Comparison of ENCODE assay signal across 1 cellular context in the genomic region with DNA sequence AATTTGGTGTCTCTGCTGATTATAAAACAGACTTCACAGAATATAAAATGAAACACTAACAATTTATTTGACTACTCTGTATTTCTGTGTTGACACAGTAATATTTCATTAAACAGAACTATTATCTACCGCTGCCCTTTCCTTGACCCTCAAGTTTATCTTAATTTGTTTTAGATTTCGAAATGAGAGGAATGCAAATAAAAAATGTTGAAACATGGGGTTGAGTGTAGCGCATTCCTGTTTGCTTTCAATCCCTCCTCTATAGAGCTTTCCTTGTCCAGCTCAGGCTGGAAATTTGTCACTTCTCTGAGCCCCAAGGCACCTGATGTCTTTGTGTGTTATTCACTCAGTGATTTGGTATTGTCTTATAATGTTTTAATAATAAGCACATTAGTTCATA.
TF ChIP-seq lines count a peak whose summit lies in the region.

No MANE protein-coding gene starts in this region.

TF ChIP-seq in HepG2, 621 proteins besides CTCF, POLR2A, EP300 and RAD21 (continued from another document and continues in another):
- TF ChIP-seq CHD2 (IDR thresholded peaks at IDR 0.05; ENCODE audit: low read depth, low read length): no peak
- TF ChIP-seq, protein P1, sequence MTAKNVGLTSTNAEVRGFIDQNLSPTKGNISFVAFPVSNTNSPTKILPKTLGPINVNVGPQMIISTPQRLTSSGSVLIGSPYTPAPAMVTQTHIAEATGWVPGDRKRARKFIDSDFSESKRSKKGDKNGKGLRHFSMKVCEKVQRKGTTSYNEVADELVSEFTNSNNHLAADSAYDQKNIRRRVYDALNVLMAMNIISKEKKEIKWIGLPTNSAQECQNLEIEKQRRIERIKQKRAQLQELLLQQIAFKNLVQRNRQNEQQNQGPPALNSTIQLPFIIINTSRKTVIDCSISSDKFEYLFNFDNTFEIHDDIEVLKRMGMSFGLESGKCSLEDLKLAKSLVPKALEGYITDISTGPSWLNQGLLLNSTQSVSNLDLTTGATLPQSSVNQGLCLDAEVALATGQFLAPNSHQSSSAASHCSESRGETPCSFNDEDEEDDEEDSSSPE (CRISPR knock-in tag; IDR thresholded peaks at IDR 0.05): peak; percentile 49; the same call in 1 of the 2 replicates
- peak; percentile 81 for TF ChIP-seq PITX1 (CRISPR knock-in tag; IDR thresholded peaks at IDR 0.05)
- TF ChIP-seq HOXA9 (CRISPR knock-in tag; IDR thresholded peaks at IDR 0.05; ENCODE audit: borderline replicate concordance): no peak
- TF ChIP-seq ARID2 (CRISPR knock-in tag; IDR thresholded peaks at IDR 0.05; ENCODE audit: borderline replicate concordance): peak; percentile 77; the same call in 1 of the 2 replicates
- no peak for TF ChIP-seq PLRG1 (conservative IDR thresholded peaks at IDR 0.05)
- TF ChIP-seq ZNF282 (IDR thresholded peaks at IDR 0.05; ENCODE audit: partially characterized antibody): no peak
- TF ChIP-seq, protein P2, sequence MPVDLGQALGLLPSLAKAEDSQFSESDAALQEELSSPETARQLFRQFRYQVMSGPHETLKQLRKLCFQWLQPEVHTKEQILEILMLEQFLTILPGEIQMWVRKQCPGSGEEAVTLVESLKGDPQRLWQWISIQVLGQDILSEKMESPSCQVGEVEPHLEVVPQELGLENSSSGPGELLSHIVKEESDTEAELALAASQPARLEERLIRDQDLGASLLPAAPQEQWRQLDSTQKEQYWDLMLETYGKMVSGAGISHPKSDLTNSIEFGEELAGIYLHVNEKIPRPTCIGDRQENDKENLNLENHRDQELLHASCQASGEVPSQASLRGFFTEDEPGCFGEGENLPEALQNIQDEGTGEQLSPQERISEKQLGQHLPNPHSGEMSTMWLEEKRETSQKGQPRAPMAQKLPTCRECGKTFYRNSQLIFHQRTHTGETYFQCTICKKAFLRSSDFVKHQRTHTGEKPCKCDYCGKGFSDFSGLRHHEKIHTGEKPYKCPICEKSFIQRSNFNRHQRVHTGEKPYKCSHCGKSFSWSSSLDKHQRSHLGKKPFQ (CRISPR knock-in tag; IDR thresholded peaks at IDR 0.05; ENCODE audit: insufficient replicate concordance): no peak
- TF ChIP-seq, protein P3, sequence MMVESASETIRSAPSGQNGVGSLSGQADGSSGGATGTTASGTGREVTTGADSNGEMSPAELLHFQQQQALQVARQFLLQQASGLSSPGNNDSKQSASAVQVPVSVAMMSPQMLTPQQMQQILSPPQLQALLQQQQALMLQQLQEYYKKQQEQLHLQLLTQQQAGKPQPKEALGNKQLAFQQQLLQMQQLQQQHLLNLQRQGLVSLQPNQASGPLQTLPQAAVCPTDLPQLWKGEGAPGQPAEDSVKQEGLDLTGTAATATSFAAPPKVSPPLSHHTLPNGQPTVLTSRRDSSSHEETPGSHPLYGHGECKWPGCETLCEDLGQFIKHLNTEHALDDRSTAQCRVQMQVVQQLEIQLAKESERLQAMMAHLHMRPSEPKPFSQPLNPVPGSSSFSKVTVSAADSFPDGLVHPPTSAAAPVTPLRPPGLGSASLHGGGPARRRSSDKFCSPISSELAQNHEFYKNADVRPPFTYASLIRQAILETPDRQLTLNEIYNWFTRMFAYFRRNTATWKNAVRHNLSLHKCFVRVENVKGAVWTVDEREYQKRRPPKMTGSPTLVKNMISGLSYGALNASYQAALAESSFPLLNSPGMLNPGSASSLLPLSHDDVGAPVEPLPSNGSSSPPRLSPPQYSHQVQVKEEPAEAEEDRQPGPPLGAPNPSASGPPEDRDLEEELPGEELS (CRISPR knock-in tag; IDR thresholded peaks at IDR 0.05): peak; percentile 92
- TF ChIP-seq CCDC6 (CRISPR knock-in tag; IDR thresholded peaks at IDR 0.05): no peak
- TF ChIP-seq, protein P4, sequence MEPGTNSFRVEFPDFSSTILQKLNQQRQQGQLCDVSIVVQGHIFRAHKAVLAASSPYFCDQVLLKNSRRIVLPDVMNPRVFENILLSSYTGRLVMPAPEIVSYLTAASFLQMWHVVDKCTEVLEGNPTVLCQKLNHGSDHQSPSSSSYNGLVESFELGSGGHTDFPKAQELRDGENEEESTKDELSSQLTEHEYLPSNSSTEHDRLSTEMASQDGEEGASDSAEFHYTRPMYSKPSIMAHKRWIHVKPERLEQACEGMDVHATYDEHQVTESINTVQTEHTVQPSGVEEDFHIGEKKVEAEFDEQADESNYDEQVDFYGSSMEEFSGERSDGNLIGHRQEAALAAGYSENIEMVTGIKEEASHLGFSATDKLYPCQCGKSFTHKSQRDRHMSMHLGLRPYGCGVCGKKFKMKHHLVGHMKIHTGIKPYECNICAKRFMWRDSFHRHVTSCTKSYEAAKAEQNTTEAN (CRISPR knock-in tag; conservative IDR thresholded peaks at IDR 0.05): no peak; the same call in 1 of the 2 replicates
- TF ChIP-seq SCMH1 (CRISPR knock-in tag; IDR thresholded peaks at IDR 0.05; ENCODE audit: borderline replicate concordance): no peak
- TF ChIP-seq, protein P5, sequence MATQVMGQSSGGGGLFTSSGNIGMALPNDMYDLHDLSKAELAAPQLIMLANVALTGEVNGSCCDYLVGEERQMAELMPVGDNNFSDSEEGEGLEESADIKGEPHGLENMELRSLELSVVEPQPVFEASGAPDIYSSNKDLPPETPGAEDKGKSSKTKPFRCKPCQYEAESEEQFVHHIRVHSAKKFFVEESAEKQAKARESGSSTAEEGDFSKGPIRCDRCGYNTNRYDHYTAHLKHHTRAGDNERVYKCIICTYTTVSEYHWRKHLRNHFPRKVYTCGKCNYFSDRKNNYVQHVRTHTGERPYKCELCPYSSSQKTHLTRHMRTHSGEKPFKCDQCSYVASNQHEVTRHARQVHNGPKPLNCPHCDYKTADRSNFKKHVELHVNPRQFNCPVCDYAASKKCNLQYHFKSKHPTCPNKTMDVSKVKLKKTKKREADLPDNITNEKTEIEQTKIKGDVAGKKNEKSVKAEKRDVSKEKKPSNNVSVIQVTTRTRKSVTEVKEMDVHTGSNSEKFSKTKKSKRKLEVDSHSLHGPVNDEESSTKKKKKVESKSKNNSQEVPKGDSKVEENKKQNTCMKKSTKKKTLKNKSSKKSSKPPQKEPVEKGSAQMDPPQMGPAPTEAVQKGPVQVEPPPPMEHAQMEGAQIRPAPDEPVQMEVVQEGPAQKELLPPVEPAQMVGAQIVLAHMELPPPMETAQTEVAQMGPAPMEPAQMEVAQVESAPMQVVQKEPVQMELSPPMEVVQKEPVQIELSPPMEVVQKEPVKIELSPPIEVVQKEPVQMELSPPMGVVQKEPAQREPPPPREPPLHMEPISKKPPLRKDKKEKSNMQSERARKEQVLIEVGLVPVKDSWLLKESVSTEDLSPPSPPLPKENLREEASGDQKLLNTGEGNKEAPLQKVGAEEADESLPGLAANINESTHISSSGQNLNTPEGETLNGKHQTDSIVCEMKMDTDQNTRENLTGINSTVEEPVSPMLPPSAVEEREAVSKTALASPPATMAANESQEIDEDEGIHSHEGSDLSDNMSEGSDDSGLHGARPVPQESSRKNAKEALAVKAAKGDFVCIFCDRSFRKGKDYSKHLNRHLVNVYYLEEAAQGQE (IDR thresholded peaks at IDR 0.05; ENCODE audit: borderline replicate concordance in 1 of 2, low read depth in 1 of 2, low read length in 2 of 2): peak in 1 of 2 experiments; percentile 81; a peak in 1 of 4 replicates
- TF ChIP-seq AKAP8 (CRISPR knock-in tag; IDR thresholded peaks at IDR 0.05): no peak
- TF ChIP-seq, protein P6, sequence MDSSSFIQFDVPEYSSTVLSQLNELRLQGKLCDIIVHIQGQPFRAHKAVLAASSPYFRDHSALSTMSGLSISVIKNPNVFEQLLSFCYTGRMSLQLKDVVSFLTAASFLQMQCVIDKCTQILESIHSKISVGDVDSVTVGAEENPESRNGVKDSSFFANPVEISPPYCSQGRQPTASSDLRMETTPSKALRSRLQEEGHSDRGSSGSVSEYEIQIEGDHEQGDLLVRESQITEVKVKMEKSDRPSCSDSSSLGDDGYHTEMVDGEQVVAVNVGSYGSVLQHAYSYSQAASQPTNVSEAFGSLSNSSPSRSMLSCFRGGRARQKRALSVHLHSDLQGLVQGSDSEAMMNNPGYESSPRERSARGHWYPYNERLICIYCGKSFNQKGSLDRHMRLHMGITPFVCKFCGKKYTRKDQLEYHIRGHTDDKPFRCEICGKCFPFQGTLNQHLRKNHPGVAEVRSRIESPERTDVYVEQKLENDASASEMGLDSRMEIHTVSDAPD (CRISPR knock-in tag; IDR thresholded peaks at IDR 0.05): peak; percentile 66; the same call in 1 of the 2 replicates
- no peak for TF ChIP-seq RELA (CRISPR knock-in tag; IDR thresholded peaks at IDR 0.05)
- TF ChIP-seq HDAC2 (CRISPR knock-in tag; IDR thresholded peaks at IDR 0.05): peak; percentile 99
- no peak for TF ChIP-seq ARNT2 (CRISPR knock-in tag; IDR thresholded peaks at IDR 0.05; ENCODE audit: low read depth)
- TF ChIP-seq SAFB2 (CRISPR knock-in tag; IDR thresholded peaks at IDR 0.05; ENCODE audit: borderline replicate concordance, low read depth): no peak
- TF ChIP-seq, protein P7, sequence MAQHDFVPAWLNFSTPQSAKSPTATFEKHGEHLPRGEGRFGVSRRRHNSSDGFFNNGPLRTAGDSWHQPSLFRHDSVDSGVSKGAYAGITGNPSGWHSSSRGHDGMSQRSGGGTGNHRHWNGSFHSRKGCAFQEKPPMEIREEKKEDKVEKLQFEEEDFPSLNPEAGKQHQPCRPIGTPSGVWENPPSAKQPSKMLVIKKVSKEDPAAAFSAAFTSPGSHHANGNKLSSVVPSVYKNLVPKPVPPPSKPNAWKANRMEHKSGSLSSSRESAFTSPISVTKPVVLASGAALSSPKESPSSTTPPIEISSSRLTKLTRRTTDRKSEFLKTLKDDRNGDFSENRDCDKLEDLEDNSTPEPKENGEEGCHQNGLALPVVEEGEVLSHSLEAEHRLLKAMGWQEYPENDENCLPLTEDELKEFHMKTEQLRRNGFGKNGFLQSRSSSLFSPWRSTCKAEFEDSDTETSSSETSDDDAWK (CRISPR knock-in tag; IDR thresholded peaks at IDR 0.05): no peak
- TF ChIP-seq, protein P8, sequence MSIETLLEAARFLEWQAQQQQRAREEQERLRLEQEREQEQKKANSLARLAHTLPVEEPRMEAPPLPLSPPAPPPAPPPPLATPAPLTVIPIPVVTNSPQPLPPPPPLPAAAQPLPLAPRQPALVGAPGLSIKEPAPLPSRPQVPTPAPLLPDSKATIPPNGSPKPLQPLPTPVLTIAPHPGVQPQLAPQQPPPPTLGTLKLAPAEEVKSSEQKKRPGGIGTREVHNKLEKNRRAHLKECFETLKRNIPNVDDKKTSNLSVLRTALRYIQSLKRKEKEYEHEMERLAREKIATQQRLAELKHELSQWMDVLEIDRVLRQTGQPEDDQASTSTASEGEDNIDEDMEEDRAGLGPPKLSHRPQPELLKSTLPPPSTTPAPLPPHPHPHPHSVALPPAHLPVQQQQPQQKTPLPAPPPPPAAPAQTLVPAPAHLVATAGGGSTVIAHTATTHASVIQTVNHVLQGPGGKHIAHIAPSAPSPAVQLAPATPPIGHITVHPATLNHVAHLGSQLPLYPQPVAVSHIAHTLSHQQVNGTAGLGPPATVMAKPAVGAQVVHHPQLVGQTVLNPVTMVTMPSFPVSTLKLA (IDR thresholded peaks at IDR 0.05): no peak
- TF ChIP-seq NR1H2 (CRISPR knock-in tag; IDR thresholded peaks at IDR 0.05; ENCODE audit: borderline replicate concordance, low read depth): no peak
- peak; percentile 55; the same call in 1 of the 2 replicates for TF ChIP-seq ATF1 (CRISPR knock-in tag; IDR thresholded peaks at IDR 0.05)
- TF ChIP-seq TRIM24 (CRISPR knock-in tag; IDR thresholded peaks at IDR 0.05): peak; percentile 45; the same call in 1 of the 2 replicates
- TF ChIP-seq, protein P9, sequence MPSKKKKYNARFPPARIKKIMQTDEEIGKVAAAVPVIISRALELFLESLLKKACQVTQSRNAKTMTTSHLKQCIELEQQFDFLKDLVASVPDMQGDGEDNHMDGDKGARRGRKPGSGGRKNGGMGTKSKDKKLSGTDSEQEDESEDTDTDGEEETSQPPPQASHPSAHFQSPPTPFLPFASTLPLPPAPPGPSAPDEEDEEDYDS (CRISPR knock-in tag; IDR thresholded peaks at IDR 0.05): no peak
- TF ChIP-seq RBAK (CRISPR knock-in tag; IDR thresholded peaks at IDR 0.05): no peak
- no peak for TF ChIP-seq AHR (CRISPR knock-in tag; IDR thresholded peaks at IDR 0.05)
- no peak for TF ChIP-seq STAT5B (CRISPR knock-in tag; IDR thresholded peaks at IDR 0.05)
- no peak for TF ChIP-seq FIP1L1 (IDR thresholded peaks at IDR 0.05; ENCODE audit: borderline replicate concordance, insufficient read depth, low read depth, low read length)
- TF ChIP-seq CEBPB (IDR thresholded peaks at IDR 0.05; ENCODE audit: borderline replicate concordance, low read depth, low read length): peak; percentile 88
- peak; percentile 73 for TF ChIP-seq MED1 (CRISPR knock-in tag; IDR thresholded peaks at IDR 0.05)
- TF ChIP-seq ZNF878 (CRISPR knock-in tag; IDR thresholded peaks at IDR 0.05): no peak; the same call in 1 of the 2 replicates
- TF ChIP-seq ZNF44 (CRISPR knock-in tag; IDR thresholded peaks at IDR 0.05): no peak
- no peak for TF ChIP-seq ZNF572 (CRISPR knock-in tag; IDR thresholded peaks at IDR 0.05)
- no peak for TF ChIP-seq ZNF605 (CRISPR knock-in tag; IDR thresholded peaks at IDR 0.05)
- TF ChIP-seq, protein P10, sequence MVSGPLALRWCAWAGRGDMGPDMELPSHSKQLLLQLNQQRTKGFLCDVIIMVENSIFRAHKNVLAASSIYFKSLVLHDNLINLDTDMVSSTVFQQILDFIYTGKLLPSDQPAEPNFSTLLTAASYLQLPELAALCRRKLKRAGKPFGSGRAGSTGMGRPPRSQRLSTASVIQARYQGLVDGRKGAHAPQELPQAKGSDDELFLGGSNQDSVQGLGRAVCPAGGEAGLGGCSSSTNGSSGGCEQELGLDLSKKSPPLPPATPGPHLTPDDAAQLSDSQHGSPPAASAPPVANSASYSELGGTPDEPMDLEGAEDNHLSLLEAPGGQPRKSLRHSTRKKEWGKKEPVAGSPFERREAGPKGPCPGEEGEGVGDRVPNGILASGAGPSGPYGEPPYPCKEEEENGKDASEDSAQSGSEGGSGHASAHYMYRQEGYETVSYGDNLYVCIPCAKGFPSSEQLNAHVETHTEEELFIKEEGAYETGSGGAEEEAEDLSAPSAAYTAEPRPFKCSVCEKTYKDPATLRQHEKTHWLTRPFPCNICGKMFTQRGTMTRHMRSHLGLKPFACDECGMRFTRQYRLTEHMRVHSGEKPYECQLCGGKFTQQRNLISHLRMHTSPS (CRISPR knock-in tag; IDR thresholded peaks at IDR 0.05; ENCODE audit: low read depth): no peak
- no peak for TF ChIP-seq ADNP (CRISPR knock-in tag; IDR thresholded peaks at IDR 0.05)
- TF ChIP-seq, protein P11, sequence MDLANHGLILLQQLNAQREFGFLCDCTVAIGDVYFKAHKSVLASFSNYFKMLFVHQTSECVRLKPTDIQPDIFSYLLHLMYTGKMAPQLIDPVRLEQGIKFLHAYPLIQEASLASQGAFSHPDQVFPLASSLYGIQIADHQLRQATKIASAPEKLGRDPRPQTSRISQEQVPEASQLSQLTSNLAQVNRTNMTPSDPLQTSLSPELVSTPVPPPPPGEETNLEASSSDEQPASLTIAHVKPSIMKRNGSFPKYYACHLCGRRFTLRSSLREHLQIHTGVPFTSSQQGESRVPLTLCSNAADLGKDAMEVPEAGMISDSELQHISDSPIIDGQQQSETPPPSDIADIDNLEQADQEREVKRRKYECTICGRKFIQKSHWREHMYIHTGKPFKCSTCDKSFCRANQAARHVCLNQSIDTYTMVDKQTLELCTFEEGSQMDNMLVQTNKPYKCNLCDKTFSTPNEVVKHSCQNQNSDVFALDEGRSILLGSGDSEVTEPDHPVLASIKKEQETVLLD (CRISPR knock-in tag; IDR thresholded peaks at IDR 0.05; ENCODE audit: low read depth): no peak
- no peak for TF ChIP-seq EZH2 (conservative IDR thresholded peaks at IDR 0.05; ENCODE audit: low read depth, low read length)
- TF ChIP-seq, protein P12, sequence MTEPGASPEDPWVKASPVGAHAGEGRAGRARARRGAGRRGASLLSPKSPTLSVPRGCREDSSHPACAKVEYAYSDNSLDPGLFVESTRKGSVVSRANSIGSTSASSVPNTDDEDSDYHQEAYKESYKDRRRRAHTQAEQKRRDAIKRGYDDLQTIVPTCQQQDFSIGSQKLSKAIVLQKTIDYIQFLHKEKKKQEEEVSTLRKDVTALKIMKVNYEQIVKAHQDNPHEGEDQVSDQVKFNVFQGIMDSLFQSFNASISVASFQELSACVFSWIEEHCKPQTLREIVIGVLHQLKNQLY (CRISPR knock-in tag; IDR thresholded peaks at IDR 0.05): peak; percentile 73; the same call in 1 of the 2 replicates
- peak; percentile 60; the same call in 1 of the 2 replicates for TF ChIP-seq ONECUT2 (CRISPR knock-in tag; IDR thresholded peaks at IDR 0.05)
- TF ChIP-seq SRY (CRISPR knock-in tag; IDR thresholded peaks at IDR 0.05): no peak
